In genomic region chr7:12410523-12410922, GRCh38 we compare ENCODE assay signal across 30 cellular contexts. TPM values are rescaled to one million over a fixed set of nuclear protein-coding genes. Genes with fewer than 3 reads are reported as not detected.
"Had no signal": no experiment of that assay in that cellular context is flagged by ENCODE, and none has a peak within 500 bp of the region (broad histone marks: within the 10 kb centered on the region; RNA-seq: fewer than 3 reads in every experiment).

No MANE protein-coding gene starts in this region.

- H3K4me2 ChIP-seq: hepatocyte had no signal

- FAIRE-seq: colon, endometrium, endothelial cell of umbilical vein, frontal cortex had no signal

- H3K27ac ChIP-seq: colonic mucosa, coronary artery, dorsolateral prefrontal cortex, epithelial cell of prostate, esophagus muscularis mucosa, esophagus squamous epithelium, foreskin keratinocyte, gastrocnemius medialis, gastroesophageal sphincter, heart left ventricle, heart right ventricle, hepatocyte had no signal

- H3K9me3 Mint-ChIP-seq: dendritic cell treated with granulocyte-macrophage colony-stimulating factor and Interleukin-4, amounts not matched to agents 40 ng/mL and 50 ng/mL, for 4 days had no signal

- H3K4me3 Mint-ChIP-seq: dendritic cell treated with granulocyte-macrophage colony-stimulating factor and Interleukin-4, amounts not matched to agents 40 ng/mL and 50 ng/mL, for 4 days; effector memory CD8-positive, alpha-beta T cell; endodermal cell had no signal

- ATAC-seq: effector memory CD8-positive, alpha-beta T cell; esophagus mucosa; foreskin keratinocyte; gastrocnemius medialis; gastroesophageal sphincter; heart left ventricle; heart right ventricle had no signal

- H3K27ac Mint-ChIP-seq: dendritic cell treated with granulocyte-macrophage colony-stimulating factor and Interleukin-4, amounts not matched to agents 40 ng/mL and 50 ng/mL, for 4 days; effector memory CD8-positive, alpha-beta T cell; endodermal cell had no signal

- DNase-seq: colonic mucosa; cortex of kidney; dermis blood vessel endothelial cell; dorsolateral prefrontal cortex; effector CD4-positive, alpha-beta T cell; effector CD8-positive, alpha-beta T cell; effector memory CD4-positive, alpha-beta T cell; effector memory CD8-positive, alpha-beta T cell; endodermal cell; erythroblast; esophagus squamous epithelium; foreskin fibroblast; foreskin keratinocyte; foreskin melanocyte; gastrocnemius medialis; glutamatergic neuron; head of caudate nucleus; heart left ventricle; heart right ventricle had no signal

- H3K9me3 ChIP-seq: colonic mucosa had no signal

- H3K27me3 Mint-ChIP-seq: dendritic cell treated with granulocyte-macrophage colony-stimulating factor and Interleukin-4, amounts not matched to agents 40 ng/mL and 50 ng/mL, for 4 days had no signal

- H3K4me3 ChIP-seq: colonic mucosa, coronary artery, dorsolateral prefrontal cortex, esophagus muscularis mucosa, esophagus squamous epithelium, gastrocnemius medialis, gastroesophageal sphincter, heart left ventricle, heart right ventricle, hepatocyte had no signal

- H3K4me1 ChIP-seq: colonic mucosa, esophagus muscularis mucosa, esophagus squamous epithelium, foreskin keratinocyte, gastrocnemius medialis, gastroesophageal sphincter, heart left ventricle, heart right ventricle had no signal

RNA-seq across cellular contexts. Expression of gene VWDE, which starts 6.9 kb away (rescaled TPM):
- total RNA-seq: dermis blood vessel endothelial cell, esophagus muscularis mucosa, gastrocnemius medialis had no signal
- polyA plus RNA-seq: heart left ventricle, heart right ventricle had no signal
